ENCODE assay signal across 35 cellular contexts in genomic region chr16:67264866-67265265, GRCh38.
"Had no signal": no experiment of that assay in that cellular context is flagged by ENCODE, and none has a peak within 500 bp of the region (broad histone marks: within the 10 kb centered on the region; RNA-seq: fewer than 3 reads in every experiment).

No MANE protein-coding gene starts in this region.

- H3K4me1 Mint-ChIP-seq: activated B cell treated with CpG ODN at 0.5 μM for 24 hours; activated CD4-positive, alpha-beta memory T cell treated with anti-CD3 and anti-CD28 coated beads, Interleukin-2, amount 10 ng/mL, durations not matched to agents 7 days and 5 days; activated CD8-positive, alpha-beta memory T cell treated with anti-CD3 and anti-CD28 coated beads, Interleukin-2, amount 10 ng/mL, durations not matched to agents 7 days and 5 days; activated naive CD4-positive, alpha-beta T cell treated with anti-CD3 and anti-CD28 coated beads, Interleukin-2, amount 50 U/mL, for 24 hours; activated naive CD8-positive, alpha-beta T cell treated with anti-CD3 and anti-CD28 coated beads, Interleukin-2, amount 10 ng/mL, durations not matched to agents 7 days and 5 days; activated T-helper 17 cell treated with anti-CD3 and anti-CD28 coated beads, Interleukin-2, amount 50 U/mL, for 72 hours had no signal

- DNase-seq: activated B cell treated with CpG ODN at 0.5 μM for 24 hours; activated CD4-positive, alpha-beta memory T cell treated with anti-CD3 and anti-CD28 coated beads, Interleukin-2, amount 10 ng/mL, durations not matched to agents 7 days and 5 days; activated CD4-positive, alpha-beta T cell treated with anti-CD3 and anti-CD28 coated beads for 4 hours; activated CD4-positive, alpha-beta T cell treated with anti-CD3 and anti-CD28 coated beads, Interleukin-2, amount 50 U/mL, for 1 hour; activated CD4-positive, CD25-positive, alpha-beta regulatory T cell treated with anti-CD3 and anti-CD28 coated beads, Interleukin-2, amount 50 U/mL, for 72 hours; activated CD8-positive, alpha-beta memory T cell treated with anti-CD3 and anti-CD28 coated beads for 24 hours; activated CD8-positive, alpha-beta memory T cell treated with anti-CD3 and anti-CD28 coated beads, Interleukin-2, amount 10 ng/mL, durations not matched to agents 7 days and 5 days; activated CD8-positive, alpha-beta memory T cell treated with anti-CD3 and anti-CD28 coated beads, Interleukin-2, amount 50 U/mL, for 48 hours; activated effector memory CD4-positive, alpha-beta T cell treated with anti-CD3 and anti-CD28 coated beads, Interleukin-2, amount 50 U/mL, for 16 hours; activated naive CD4-positive, alpha-beta T cell; activated naive CD8-positive, alpha-beta T cell treated with anti-CD3 and anti-CD28 coated beads, Interleukin-2, amount 10 ng/mL, durations not matched to agents 7 days and 5 days; activated T-cell treated with anti-CD3 and anti-CD28 coated beads, Interleukin-2, amount 50 U/mL, for 48 hours; amygdala; KBM-7; MG63; NCI-H1048; NCI-H1105 treated with DMSO at 0.1 percent for 48 hours; NCI-H1436; NCI-H1694; NCI-H1930; NCI-H2081 treated with DMSO at 0.1 percent for 48 hours; NCI-H226; NCI-H446 treated with DMSO at 0.1 percent for 48 hours; NCI-H524 treated with DMSO at 0.1 percent for 48 hours; SHP77 treated with DMSO at 0.1 percent for 48 hours; SK-N-SH had no signal

- H3K36me3 ChIP-seq: ascending aorta, cardiac muscle cell, MG63, SJSA1 had no signal

- H3K4me3 Mint-ChIP-seq: activated B cell treated with CpG ODN at 0.5 μM for 24 hours; activated CD4-positive, alpha-beta memory T cell treated with anti-CD3 and anti-CD28 coated beads, Interleukin-2, amount 10 ng/mL, durations not matched to agents 7 days and 5 days; activated CD8-positive, alpha-beta memory T cell treated with anti-CD3 and anti-CD28 coated beads, Interleukin-2, amount 10 ng/mL, durations not matched to agents 7 days and 5 days; activated naive CD4-positive, alpha-beta T cell treated with anti-CD3 and anti-CD28 coated beads, Interleukin-2, amount 50 U/mL, for 24 hours; activated naive CD8-positive, alpha-beta T cell treated with anti-CD3 and anti-CD28 coated beads, Interleukin-2, amount 10 ng/mL, durations not matched to agents 7 days and 5 days; activated T-helper 17 cell treated with anti-CD3 and anti-CD28 coated beads, Interleukin-2, amount 50 U/mL, for 72 hours; T-helper 1 cell treated with Interleukin-12 subunit alpha and Interleukin-12 subunit beta and Interleukin-4 antibody, amounts not matched to agents 30 μg/mL and 1 μg/mL, for 36 hours; T-helper 2 cell treated with Interferon-gamma antibody and Interleukin-4, amounts not matched to agents 5 μg/mL and 100 μg/mL, for 36 hours had no signal

- FAIRE-seq: TTC549 had no signal

- H3K27ac Mint-ChIP-seq: activated B cell treated with CpG ODN at 0.5 μM for 24 hours; activated CD4-positive, alpha-beta memory T cell treated with anti-CD3 and anti-CD28 coated beads, Interleukin-2, amount 10 ng/mL, durations not matched to agents 7 days and 5 days; activated CD8-positive, alpha-beta memory T cell treated with anti-CD3 and anti-CD28 coated beads, Interleukin-2, amount 10 ng/mL, durations not matched to agents 7 days and 5 days; activated naive CD4-positive, alpha-beta T cell treated with anti-CD3 and anti-CD28 coated beads, Interleukin-2, amount 50 U/mL, for 24 hours; activated naive CD8-positive, alpha-beta T cell treated with anti-CD3 and anti-CD28 coated beads, Interleukin-2, amount 10 ng/mL, durations not matched to agents 7 days and 5 days; activated T-helper 17 cell treated with anti-CD3 and anti-CD28 coated beads, Interleukin-2, amount 50 U/mL, for 72 hours; T-helper 1 cell treated with Interleukin-12 subunit alpha and Interleukin-12 subunit beta and Interleukin-4 antibody, amounts not matched to agents 30 μg/mL and 1 μg/mL, for 36 hours; T-helper 2 cell treated with Interferon-gamma antibody and Interleukin-4, amounts not matched to agents 5 μg/mL and 100 μg/mL, for 36 hours had no signal

- H3K27me3 ChIP-seq: ascending aorta, cardiac muscle cell, MG63, SJSA1 had no signal

- H3K36me3 Mint-ChIP-seq: activated CD8-positive, alpha-beta memory T cell treated with anti-CD3 and anti-CD28 coated beads, Interleukin-2, amount 10 ng/mL, durations not matched to agents 7 days and 5 days; activated naive CD4-positive, alpha-beta T cell treated with anti-CD3 and anti-CD28 coated beads, Interleukin-2, amount 50 U/mL, for 24 hours; activated naive CD8-positive, alpha-beta T cell treated with anti-CD3 and anti-CD28 coated beads, Interleukin-2, amount 10 ng/mL, durations not matched to agents 7 days and 5 days had no signal

- H3K27me3 Mint-ChIP-seq: activated CD8-positive, alpha-beta memory T cell treated with anti-CD3 and anti-CD28 coated beads, Interleukin-2, amount 10 ng/mL, durations not matched to agents 7 days and 5 days had no signal

- H3K4me3 ChIP-seq: ascending aorta, cardiac muscle cell, MG63, SJSA1 had no signal

- H3K9me3 Mint-ChIP-seq: activated B cell treated with CpG ODN at 0.5 μM for 24 hours; activated CD4-positive, alpha-beta memory T cell treated with anti-CD3 and anti-CD28 coated beads, Interleukin-2, amount 10 ng/mL, durations not matched to agents 7 days and 5 days; activated naive CD4-positive, alpha-beta T cell treated with anti-CD3 and anti-CD28 coated beads, Interleukin-2, amount 50 U/mL, for 24 hours; activated naive CD8-positive, alpha-beta T cell treated with anti-CD3 and anti-CD28 coated beads, Interleukin-2, amount 10 ng/mL, durations not matched to agents 7 days and 5 days; activated T-helper 17 cell treated with anti-CD3 and anti-CD28 coated beads, Interleukin-2, amount 50 U/mL, for 72 hours; T-helper 1 cell treated with Interleukin-12 subunit alpha and Interleukin-12 subunit beta and Interleukin-4 antibody, amounts not matched to agents 30 μg/mL and 1 μg/mL, for 36 hours; T-helper 2 cell treated with Interferon-gamma antibody and Interleukin-4, amounts not matched to agents 5 μg/mL and 100 μg/mL, for 36 hours had no signal

- ATAC-seq: activated CD8-positive, alpha-beta memory T cell treated with anti-CD3 and anti-CD28 coated beads, Interleukin-2, amount 10 ng/mL, durations not matched to agents 7 days and 5 days; activated T-helper 17 cell treated with anti-CD3 and anti-CD28 coated beads, Interleukin-2, amount 50 U/mL, for 72 hours; Panc1 had no signal

- H3K4me1 ChIP-seq: ascending aorta had no signal

- H3K9me3 ChIP-seq: ascending aorta, MG63, SJSA1, SK-N-SH had no signal

- H3K27ac ChIP-seq: ascending aorta, cardiac muscle cell, SJSA1 had no signal

- H3K9ac ChIP-seq: SK-N-SH had no signal

- H3K4me2 ChIP-seq: SK-N-SH had no signal
